In the genomic region with DNA sequence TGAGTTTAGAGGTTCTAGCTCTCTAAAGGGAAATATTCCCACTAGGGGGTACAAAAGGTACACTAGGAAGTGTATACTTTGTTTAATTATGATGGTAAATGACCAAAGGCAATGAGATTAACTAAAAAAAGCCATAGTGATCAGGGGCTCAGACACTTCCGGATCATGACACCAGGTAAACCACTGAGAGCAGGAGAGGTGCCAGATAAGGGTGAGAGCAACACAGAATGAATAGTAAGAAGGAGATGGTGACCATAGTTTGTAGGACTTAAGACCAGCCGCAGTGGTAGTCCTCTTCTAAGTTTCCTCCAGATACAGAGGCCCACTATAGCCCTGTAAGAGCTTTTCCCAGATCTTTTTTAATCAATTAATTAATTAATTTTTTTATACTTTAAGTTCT, we compare ENCODE assay signal across 39 cellular contexts. TPM values are rescaled to one million over a fixed set of nuclear protein-coding genes. Genes with fewer than 3 reads are reported as not detected.
"Had no signal": no experiment of that assay in that cellular context is flagged by ENCODE, and none has a peak within 500 bp of the region (broad histone marks: within the 10 kb centered on the region; RNA-seq: fewer than 3 reads in every experiment).

No MANE protein-coding gene starts in this region.

- H3K4me1 ChIP-seq: adrenal gland, ascending aorta, body of pancreas, breast epithelium had no signal

- H3K4me3 ChIP-seq: adrenal gland, ascending aorta, body of pancreas, breast epithelium, cardiac muscle cell had no signal

- H3K27ac ChIP-seq: adrenal gland, ascending aorta, body of pancreas, brain microvascular endothelial cell, breast epithelium, cardiac muscle cell had no signal

- DNase-seq: activated effector memory CD4-positive, alpha-beta T cell treated with anti-CD3 and anti-CD28 coated beads, Interleukin-2, amount 50 U/mL, for 16 hours; activated effector memory CD4-positive, alpha-beta T cell treated with Interleukin-2 at 50 U/mL for 16 hours; activated gamma-delta T cell; activated gamma-delta T cell treated with Interleukin-2 at 50 U/mL for 16 hours; activated naive CD4-positive, alpha-beta T cell; activated naive CD4-positive, alpha-beta T cell treated with anti-CD3 and anti-CD28 coated beads for 36 hours; activated naive CD4-positive, alpha-beta T cell treated with anti-CD3 and anti-CD28 coated beads, Interleukin-2, amount 10 ng/mL, durations not matched to agents 7 days and 5 days; activated naive CD4-positive, alpha-beta T cell treated with anti-CD3 and anti-CD28 coated beads, Interleukin-2, amount 50 U/mL, for 16 hours; activated naive CD4-positive, alpha-beta T cell treated with Interleukin-2 at 50 U/mL for 16 hours; activated naive CD8-positive, alpha-beta T cell treated with anti-CD3 and anti-CD28 coated beads for 36 hours; activated naive CD8-positive, alpha-beta T cell treated with anti-CD3 and anti-CD28 coated beads, Interleukin-2, amount 10 ng/mL, durations not matched to agents 7 days and 5 days; activated naive CD8-positive, alpha-beta T cell treated with anti-CD3 and anti-CD28 coated beads, Interleukin-2, amount 50 U/mL, for 24 hours; activated T-cell treated with anti-CD3 and anti-CD28 coated beads, Interleukin-2, amount 50 U/mL, for 1 hour; activated T-cell treated with anti-CD3 and anti-CD28 coated beads, Interleukin-2, amount 50 U/mL, for 24 hours; activated T-cell treated with anti-CD3 and anti-CD28 coated beads, Interleukin-2, amount 50 U/mL, for 4 hours; activated T-cell treated with anti-CD3 and anti-CD28 coated beads, Interleukin-2, amount 50 U/mL, for 48 hours; activated T-cell treated with anti-CD3 and anti-CD28 coated beads, Interleukin-2, amount 50 U/mL, for 72 hours; adrenal gland; amniotic stem cell; amygdala; anterior cingulate cortex; aorta; body of pancreas; brain microvascular endothelial cell; caudate nucleus; central memory CD4-positive, alpha-beta T cell; cerebellar nuclear complex had no signal

- FAIRE-seq: astrocyte, bronchial epithelial cell had no signal

- ATAC-seq: activated naive CD4-positive, alpha-beta T cell treated with anti-CD3 and anti-CD28 coated beads, Interleukin-2, amount 50 U/mL, for 72 hours; activated naive CD8-positive, alpha-beta T cell treated with anti-CD3 and anti-CD28 coated beads, Interleukin-2, amount 50 U/mL, for 24 hours; activated T-cell treated with anti-CD3 and anti-CD28 coated beads, Interleukin-2, amount 50 U/mL, for 4 hours; activated T-cell treated with anti-CD3 and anti-CD28 coated beads, Interleukin-2, amount 50 U/mL, for 72 hours; activated T-helper 17 cell treated with anti-CD3 and anti-CD28 coated beads, Interleukin-2, amount 50 U/mL, for 72 hours; body of pancreas had no signal

- H3K27me3 ChIP-seq: adrenal gland, ascending aorta, body of pancreas, brain microvascular endothelial cell, breast epithelium, cardiac muscle cell had no signal

- H3K9me3 ChIP-seq: adrenal gland, ascending aorta, body of pancreas, breast epithelium had no signal

- H3K36me3 ChIP-seq: adrenal gland, ascending aorta, brain microvascular endothelial cell, breast epithelium, cardiac muscle cell had no signal

RNA-seq across cellular contexts. Expression of gene OR2J2, which starts 40.8 kb away (rescaled TPM):
- total RNA-seq: activated naive CD4-positive, alpha-beta T cell treated with anti-CD3 and anti-CD28 coated beads for 36 hours; activated naive CD4-positive, alpha-beta T cell treated with anti-CD3 and anti-CD28 coated beads, Interleukin-2, amount 50 U/mL, for 72 hours; activated naive CD8-positive, alpha-beta T cell treated with anti-CD3 and anti-CD28 coated beads for 36 hours; activated naive CD8-positive, alpha-beta T cell treated with anti-CD3 and anti-CD28 coated beads, Interleukin-2, amount 10 ng/mL, durations not matched to agents 7 days and 5 days; activated T-cell treated with anti-CD3 and anti-CD28 coated beads, Interleukin-2, amount 50 U/mL, for 4 hours; activated T-cell treated with anti-CD3 and anti-CD28 coated beads, Interleukin-2, amount 50 U/mL, for 72 hours; activated T-helper 1 cell treated with anti-CD3 and anti-CD28 coated beads, Interleukin-12 subunit alpha, Interleukin-12 subunit beta, Interleukin-2, Interleukin-4 antibody, amounts not matched to agents 30 ng/mL and 10 ng/mL and 1 ng/mL, durations not matched to agents 14 hours and 24 hours and 36 hours; activated T-helper 17 cell treated with anti-CD3 and anti-CD28 coated beads, Interleukin-2, amount 50 U/mL, for 72 hours; activated T-helper 2 cell treated with anti-CD3 and anti-CD28 coated beads, Interferon-gamma antibody, Interleukin-2, Interleukin-4, amounts not matched to agents 10 μg/mL and 5 μg/mL and 100 μg/mL, durations not matched to agents 14 hours and 24 hours and 36 hours; adrenal gland; aorta; ascending aorta; astrocyte; body of pancreas; breast epithelium; bronchial epithelial cell; cardiac muscle cell; cardiac septum; chondrocyte had no signal
- polyA plus RNA-seq: adipose tissue, adrenal gland, aorta, cardiac muscle cell had no signal
